Comparison of ENCODE assay signal across 23 cellular contexts in genomic region chr9:71704806-71705205, GRCh38.
A peak's percentile ranks its signal among the peaks of the same experiment; 100 is the strongest.
DNase-seq lines count a peak whose midpoint lies in the region; ATAC-seq lines count a peak whose summit lies in the region.
"Had no signal": no experiment of that assay in that cellular context is flagged by ENCODE, and none has a peak within 500 bp of the region (broad histone marks: within the 10 kb centered on the region; RNA-seq: fewer than 3 reads in every experiment).

No MANE protein-coding gene starts in this region.

- H3K9me3 ChIP-seq in MG63: no peaks in the 10 kb centered on the region
- H3K9me3 ChIP-seq: adrenal gland, gastroesophageal sphincter had no signal

- intact Hi-C loops in activated CD4-positive, alpha-beta memory T cell treated with anti-CD3 and anti-CD28 coated beads for 36 hours (cut with micrococcal nuclease): loop anchor here (5.0 kb wide), 1 partner anchor 62 kb away; the partner anchor contains the start of gene CEMIP2

- H3K36me3 ChIP-seq in MG63: no peaks in the 10 kb centered on the region

- H3K4me3 Mint-ChIP-seq in activated CD4-positive, alpha-beta memory T cell treated with anti-CD3 and anti-CD28 coated beads for 36 hours: no peak overlapping the region
- no peak overlapping the region for H3K4me3 Mint-ChIP-seq in activated CD4-positive, alpha-beta memory T cell treated with anti-CD3 and anti-CD28 coated beads, Interleukin-2, amount 10 ng/mL, durations not matched to agents 7 days and 5 days
- no peak overlapping the region for H3K4me3 Mint-ChIP-seq in stimulated activated effector memory CD8-positive, alpha-beta T cell treated with anti-CD3 and anti-CD28 coated beads, Interleukin-12 subunit alpha, Interleukin-12 subunit beta, amount 100 ng/mL, for 72 hours
- H3K4me3 Mint-ChIP-seq: activated T-cell treated with anti-CD3 and anti-CD28 coated beads, Interleukin-2, amount 50 U/mL, for 4 hours; B cell; nephron progenitor cell; stimulated activated naive B cell treated with anti-CD40 and anti-IgM and Interleukin-4, amounts not matched to agents 10 μg/mL and 1 μg/mL and 100 μg/mL, for 72 hours had no signal

- no peak for DNase-seq in activated CD4-positive, alpha-beta memory T cell treated with anti-CD3 and anti-CD28 coated beads for 36 hours
- DNase-seq in activated CD4-positive, alpha-beta memory T cell treated with anti-CD3 and anti-CD28 coated beads, Interleukin-2, amount 10 ng/mL, durations not matched to agents 7 days and 5 days: no peak
- peak; percentile 17 for DNase-seq in MG63
- peak; percentile 29 for DNase-seq in fibroblast of gingiva (ENCODE audit: low read depth)
- no peak for DNase-seq in stimulated activated effector memory CD8-positive, alpha-beta T cell treated with anti-CD3 and anti-CD28 coated beads, Interleukin-12 subunit alpha, Interleukin-12 subunit beta, amount 100 ng/mL, for 72 hours (ENCODE audit: low spot score in 2 of 2)
- DNase-seq: activated CD4-positive, alpha-beta T cell treated with anti-CD3 and anti-CD28 coated beads for 4 hours; activated T-cell treated with anti-CD3 and anti-CD28 coated beads, Interleukin-2, amount 50 U/mL, for 4 hours; adrenal gland; COR-L47; dermis blood vessel endothelial cell; MV-4-11; NCI-H1694 treated with DMSO at 0.1 percent for 48 hours; NCI-H774; nephron progenitor cell; SHP77; stimulated activated CD4-positive, alpha-beta T cell treated with anti-CD3 and anti-CD28 coated beads, Interleukin-1b, Interleukin-23, amount 100 ng/mL, for 48 hours; stimulated activated naive B cell treated with anti-CD40 and anti-IgM and Interleukin-4, amounts not matched to agents 10 μg/mL and 1 μg/mL and 100 μg/mL, for 72 hours had no signal

- CTCF ChIA-PET in activated CD4-positive, alpha-beta memory T cell treated with anti-CD3 and anti-CD28 coated beads for 36 hours (lab: Charles Lee): interaction anchor here (0.6 to 1.1 kb wide), 2 partner anchors 12 to 18 kb away, joined by 3 read pairs; no protein-coding TSS in a partner anchor
- CTCF ChIA-PET in activated CD4-positive, alpha-beta memory T cell treated with anti-CD3 and anti-CD28 coated beads, Interleukin-2, amount 10 ng/mL, durations not matched to agents 7 days and 5 days (lab: Charles Lee): interaction anchor here (1.1 to 1.3 kb wide), 2 partner anchors 11 to 19 kb away, joined by 3 to 5 read pairs; no protein-coding TSS in a partner anchor

- H3K27me3 Mint-ChIP-seq in activated CD4-positive, alpha-beta memory T cell treated with anti-CD3 and anti-CD28 coated beads for 36 hours: no peaks in the 10 kb centered on the region
- no peaks in the 10 kb centered on the region for H3K27me3 Mint-ChIP-seq in activated CD4-positive, alpha-beta memory T cell treated with anti-CD3 and anti-CD28 coated beads, Interleukin-2, amount 10 ng/mL, durations not matched to agents 7 days and 5 days
- H3K27me3 Mint-ChIP-seq: B cell; progenitor cell of endocrine pancreas; stimulated activated naive B cell treated with anti-CD40 and anti-IgM and Interleukin-4, amounts not matched to agents 10 μg/mL and 1 μg/mL and 100 μg/mL, for 72 hours had no signal

- peaks cover 4% of the 10 kb centered on the region for H3K4me1 Mint-ChIP-seq in activated CD4-positive, alpha-beta memory T cell treated with anti-CD3 and anti-CD28 coated beads for 36 hours (ENCODE audit: low read depth)
- H3K4me1 Mint-ChIP-seq in activated CD4-positive, alpha-beta memory T cell treated with anti-CD3 and anti-CD28 coated beads, Interleukin-2, amount 10 ng/mL, durations not matched to agents 7 days and 5 days: peaks cover 20% of the 10 kb centered on the region
- peaks cover 8% of the 10 kb centered on the region for H3K4me1 Mint-ChIP-seq in stimulated activated effector memory CD8-positive, alpha-beta T cell treated with anti-CD3 and anti-CD28 coated beads, Interleukin-12 subunit alpha, Interleukin-12 subunit beta, amount 100 ng/mL, for 72 hours
- H3K4me1 Mint-ChIP-seq: B cell, nephron progenitor cell had no signal

- no peaks in the 10 kb centered on the region for H3K9me3 Mint-ChIP-seq in activated CD4-positive, alpha-beta memory T cell treated with anti-CD3 and anti-CD28 coated beads for 36 hours
- H3K9me3 Mint-ChIP-seq in activated CD4-positive, alpha-beta memory T cell treated with anti-CD3 and anti-CD28 coated beads, Interleukin-2, amount 10 ng/mL, durations not matched to agents 7 days and 5 days: no peaks in the 10 kb centered on the region
- H3K9me3 Mint-ChIP-seq in stimulated activated effector memory CD8-positive, alpha-beta T cell treated with anti-CD3 and anti-CD28 coated beads, Interleukin-12 subunit alpha, Interleukin-12 subunit beta, amount 100 ng/mL, for 72 hours: no peaks in the 10 kb centered on the region
- H3K9me3 Mint-ChIP-seq: activated T-cell treated with anti-CD3 and anti-CD28 coated beads, Interleukin-2, amount 50 U/mL, for 4 hours; nephron progenitor cell; stimulated activated naive B cell treated with anti-CD40 and anti-IgM and Interleukin-4, amounts not matched to agents 10 μg/mL and 1 μg/mL and 100 μg/mL, for 72 hours had no signal

- H3K27ac Mint-ChIP-seq in activated CD4-positive, alpha-beta memory T cell treated with anti-CD3 and anti-CD28 coated beads for 36 hours: peak overlapping the region; percentile 15
- no peak overlapping the region for H3K27ac Mint-ChIP-seq in activated CD4-positive, alpha-beta memory T cell treated with anti-CD3 and anti-CD28 coated beads, Interleukin-2, amount 10 ng/mL, durations not matched to agents 7 days and 5 days
- peak overlapping the region; percentile 34 for H3K27ac Mint-ChIP-seq in stimulated activated effector memory CD8-positive, alpha-beta T cell treated with anti-CD3 and anti-CD28 coated beads, Interleukin-12 subunit alpha, Interleukin-12 subunit beta, amount 100 ng/mL, for 72 hours
- H3K27ac Mint-ChIP-seq: B cell; nephron progenitor cell; progenitor cell of endocrine pancreas; stimulated activated naive B cell treated with anti-CD40 and anti-IgM and Interleukin-4, amounts not matched to agents 10 μg/mL and 1 μg/mL and 100 μg/mL, for 72 hours had no signal

- POLR2A ChIA-PET in activated CD4-positive, alpha-beta memory T cell treated with anti-CD3 and anti-CD28 coated beads for 36 hours (lab: Charles Lee): no interaction called here
- POLR2A ChIA-PET in activated CD4-positive, alpha-beta memory T cell treated with anti-CD3 and anti-CD28 coated beads, Interleukin-2, amount 10 ng/mL, durations not matched to agents 7 days and 5 days (lab: Charles Lee): interaction anchor here (1.0 kb wide), 2 partner anchors 65 to 66 kb away, joined by 3 read pairs; no protein-coding TSS in a partner anchor

- peaks cover 47% of the 10 kb centered on the region for H3K36me3 Mint-ChIP-seq in activated CD4-positive, alpha-beta memory T cell treated with anti-CD3 and anti-CD28 coated beads for 36 hours
- peaks cover 68% of the 10 kb centered on the region for H3K36me3 Mint-ChIP-seq in activated CD4-positive, alpha-beta memory T cell treated with anti-CD3 and anti-CD28 coated beads, Interleukin-2, amount 10 ng/mL, durations not matched to agents 7 days and 5 days (ENCODE audit: low read depth)
- peaks cover 100% of the 10 kb centered on the region for H3K36me3 Mint-ChIP-seq in stimulated activated effector memory CD8-positive, alpha-beta T cell treated with anti-CD3 and anti-CD28 coated beads, Interleukin-12 subunit alpha, Interleukin-12 subunit beta, amount 100 ng/mL, for 72 hours

- no peaks in the 10 kb centered on the region for H3K27me3 ChIP-seq in MG63
- H3K27me3 ChIP-seq: adrenal gland, gastroesophageal sphincter had no signal

- ATAC-seq in stimulated activated effector memory CD8-positive, alpha-beta T cell treated with anti-CD3 and anti-CD28 coated beads, Interleukin-12 subunit alpha, Interleukin-12 subunit beta, amount 100 ng/mL, for 72 hours: no peak
- no peak for ATAC-seq in GM21526 (IDR thresholded peaks at IDR 0.05; ENCODE audit: low FRiP score, unreplicated experiment)
- ATAC-seq in HG03457 (IDR thresholded peaks at IDR 0.05; ENCODE audit: unreplicated experiment): no peak
- no peak for ATAC-seq in HG03342 (IDR thresholded peaks at IDR 0.05; ENCODE audit: unreplicated experiment)
- ATAC-seq: activated T-cell treated with anti-CD3 and anti-CD28 coated beads, Interleukin-2, amount 50 U/mL, for 4 hours; gastroesophageal sphincter; stimulated activated naive B cell treated with anti-CD40 and anti-IgM and Interleukin-4, amounts not matched to agents 10 μg/mL and 1 μg/mL and 100 μg/mL, for 72 hours had no signal

- H3K4me3 ChIP-seq in MG63: no peak overlapping the region
- H3K4me3 ChIP-seq: adrenal gland, gastroesophageal sphincter had no signal

Comparison
In these comparisons a context has a peak if more than half of its experiments do, and no peak if none do; other contexts are left out.
1. DNase-seq: peak in MG63 (single experiment) and fibroblast of gingiva (single experiment); none in activated CD4-positive, alpha-beta memory T cell treated with anti-CD3 and anti-CD28 coated beads for 36 hours (single experiment), activated CD4-positive, alpha-beta memory T cell treated with anti-CD3 and anti-CD28 coated beads, Interleukin-2, amount 10 ng/mL, durations not matched to agents 7 days and 5 days (single experiment) and stimulated activated effector memory CD8-positive, alpha-beta T cell treated with anti-CD3 and anti-CD28 coated beads, Interleukin-12 subunit alpha, Interleukin-12 subunit beta, amount 100 ng/mL, for 72 hours (0 of 2).